Comparison of ENCODE assay signal across 8 cellular contexts in the genomic region with DNA sequence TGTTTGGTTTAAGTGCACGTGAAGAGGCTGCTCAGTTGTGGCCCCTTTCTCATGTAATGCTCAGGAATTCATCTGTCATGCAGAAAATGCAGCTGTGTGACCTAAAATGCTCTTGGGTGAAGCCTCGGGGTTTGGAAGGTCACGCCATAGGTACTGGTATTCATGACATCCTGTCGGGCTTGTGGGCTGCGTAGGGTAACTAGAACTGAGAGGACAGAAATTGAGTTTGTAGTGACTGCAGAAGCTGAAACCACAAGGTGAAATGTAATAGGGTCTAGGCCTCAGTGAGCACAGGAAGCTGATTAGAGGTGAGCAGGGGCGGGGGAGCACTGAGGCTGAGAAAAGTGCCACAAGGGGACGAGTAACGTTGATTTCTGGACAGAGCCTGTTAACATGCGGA.
DNase-seq lines count a peak whose midpoint lies in the region; ATAC-seq and TF ChIP-seq lines count a peak whose summit lies in the region.

No MANE protein-coding gene starts in this region.

- intact Hi-C loops in tibial artery (cut with DNase I; ENCODE audit: low total_unique reads) (no loop called here), PC-3 (cut with micrococcal nuclease) (no loop called here)

- peaks cover 12% of the 10 kb centered on the region for H3K27me3 Mint-ChIP-seq in activated CD4-positive, alpha-beta memory T cell treated with anti-CD3 and anti-CD28 coated beads, Interleukin-2, amount 10 ng/mL, durations not matched to agents 7 days and 5 days

- H3K9me3 ChIP-seq in tibial artery (no peaks in the 10 kb centered on the region), PC-3 (ENCODE audit: low read length) (no peaks in the 10 kb centered on the region)

- H3K36me3 ChIP-seq in tibial artery (no peaks in the 10 kb centered on the region), PC-3 (ENCODE audit: low read depth, low read length) (no peaks in the 10 kb centered on the region)

- no peak overlapping the region for H3K4me2 ChIP-seq in PC-3 (ENCODE audit: low read length)

- no peaks in the 10 kb centered on the region for H3K9me3 Mint-ChIP-seq in activated CD4-positive, alpha-beta memory T cell treated with anti-CD3 and anti-CD28 coated beads, Interleukin-2, amount 10 ng/mL, durations not matched to agents 7 days and 5 days

- DNase-seq in activated CD4-positive, alpha-beta memory T cell treated with anti-CD3 and anti-CD28 coated beads, Interleukin-2, amount 10 ng/mL, durations not matched to agents 7 days and 5 days = peak; percentile 71
- peak; percentile 40 for DNase-seq in stimulated activated CD4-positive, alpha-beta T cell treated with anti-CD3 and anti-CD28 coated beads, Interleukin-1b, Interleukin-23, amount 100 ng/mL, for 48 hours
- DNase-seq in tibial artery (no peak), anterior cingulate cortex (lab: John Stamatoyannopoulos, UW) (no peak), cortex of kidney (lab: John Stamatoyannopoulos, UW) (no peak), PC-3 (no peak)

- no peaks in the 10 kb centered on the region for H4K20me1 ChIP-seq in PC-3 (ENCODE audit: low read length)

- POLR2A ChIA-PET in activated CD4-positive, alpha-beta memory T cell treated with anti-CD3 and anti-CD28 coated beads, Interleukin-2, amount 10 ng/mL, durations not matched to agents 7 days and 5 days (lab: Charles Lee) = interaction anchor here (1.5 kb wide), 1 partner anchor 39 kb away, joined by 10 read pairs; no protein-coding TSS in a partner anchor
- POLR2A ChIA-PET in PC-3 (lab: Charles Lee; ENCODE audit: unreplicated experiment) = no interaction called here

- H3K9me2 ChIP-seq in PC-3 (replicated peaks; ENCODE audit: low read length) = no peaks in the 10 kb centered on the region

- H3K4me3 Mint-ChIP-seq in activated CD4-positive, alpha-beta memory T cell treated with anti-CD3 and anti-CD28 coated beads, Interleukin-2, amount 10 ng/mL, durations not matched to agents 7 days and 5 days = no peak overlapping the region

- H3K4me1 ChIP-seq in tibial artery (peaks cover 0 to under 1% (median 0%) of the 10 kb centered on the region in 4 donors), PC-3 (ENCODE audit: insufficient read depth, low read length) (peaks cover 2% of the 10 kb centered on the region)

- no TSS peak for BruUV-seq in PC-3 (replicated peaks; lab: Mats Ljungman, UMichigan)

- H3F3A ChIP-seq in PC-3 (ENCODE audit: low read length, unreplicated experiment) = no peaks in the 10 kb centered on the region

- ATAC-seq in GM19023 (IDR thresholded peaks at IDR 0.05; ENCODE audit: unreplicated experiment) = peak; percentile 98
- ATAC-seq in HG02943 (IDR thresholded peaks at IDR 0.05; ENCODE audit: low read depth, unreplicated experiment) = peak; percentile 90
- ATAC-seq in PC-3 = no peak

- CTCF ChIA-PET in activated CD4-positive, alpha-beta memory T cell treated with anti-CD3 and anti-CD28 coated beads, Interleukin-2, amount 10 ng/mL, durations not matched to agents 7 days and 5 days (lab: Charles Lee) = interaction anchor here (0.8 to 1.3 kb wide), 2 partner anchors 39 to 300 kb away, joined by 3 read pairs; no protein-coding TSS in a partner anchor
- CTCF ChIA-PET in PC-3 (lab: Charles Lee) = no interaction called here

- H3K36me3 Mint-ChIP-seq in activated CD4-positive, alpha-beta memory T cell treated with anti-CD3 and anti-CD28 coated beads, Interleukin-2, amount 10 ng/mL, durations not matched to agents 7 days and 5 days (ENCODE audit: low read depth) = no peaks in the 10 kb centered on the region

- no peak for TF ChIP-seq CTCF in tibial artery (IDR thresholded peaks at IDR 0.05)
- no peak for TF ChIP-seq CTCF in PC-3 (conservative IDR thresholded peaks at IDR 0.05; ENCODE audit: low read depth, low read length)

- H3K4me1 Mint-ChIP-seq in activated CD4-positive, alpha-beta memory T cell treated with anti-CD3 and anti-CD28 coated beads, Interleukin-2, amount 10 ng/mL, durations not matched to agents 7 days and 5 days = peaks cover 23% of the 10 kb centered on the region

- H3K79me2 ChIP-seq in PC-3 (ENCODE audit: low read length) = no peaks in the 10 kb centered on the region

- H3K9ac ChIP-seq in PC-3 (ENCODE audit: low read length) = no peak overlapping the region

- H3K27ac ChIP-seq in tibial artery (no peak overlapping the region), PC-3 (ENCODE audit: low read length) (no peak overlapping the region)

- no peak overlapping the region for H2AFZ ChIP-seq in PC-3 (ENCODE audit: low read length)

- H3K4me3 ChIP-seq in tibial artery (no peak overlapping the region), PC-3 (ENCODE audit: low read length) (no peak overlapping the region)

- H3K27ac Mint-ChIP-seq in activated CD4-positive, alpha-beta memory T cell treated with anti-CD3 and anti-CD28 coated beads, Interleukin-2, amount 10 ng/mL, durations not matched to agents 7 days and 5 days = peak overlapping the region; percentile 82

- H3K27me3 ChIP-seq in tibial artery (no peaks in the 10 kb centered on the region), PC-3 (ENCODE audit: low read length) (no peaks in the 10 kb centered on the region)

Comparison
In these comparisons a context has a peak if more than half of its experiments do, and no peak if none do; other contexts are left out.
1. DNase-seq: peak in activated CD4-positive, alpha-beta memory T cell treated with anti-CD3 and anti-CD28 coated beads, Interleukin-2, amount 10 ng/mL, durations not matched to agents 7 days and 5 days (single experiment) and stimulated activated CD4-positive, alpha-beta T cell treated with anti-CD3 and anti-CD28 coated beads, Interleukin-1b, Interleukin-23, amount 100 ng/mL, for 48 hours (single experiment); none in tibial artery (0 of 2), anterior cingulate cortex (0 of 58), cortex of kidney (single experiment) and PC-3 (single experiment).